In the genomic region with DNA sequence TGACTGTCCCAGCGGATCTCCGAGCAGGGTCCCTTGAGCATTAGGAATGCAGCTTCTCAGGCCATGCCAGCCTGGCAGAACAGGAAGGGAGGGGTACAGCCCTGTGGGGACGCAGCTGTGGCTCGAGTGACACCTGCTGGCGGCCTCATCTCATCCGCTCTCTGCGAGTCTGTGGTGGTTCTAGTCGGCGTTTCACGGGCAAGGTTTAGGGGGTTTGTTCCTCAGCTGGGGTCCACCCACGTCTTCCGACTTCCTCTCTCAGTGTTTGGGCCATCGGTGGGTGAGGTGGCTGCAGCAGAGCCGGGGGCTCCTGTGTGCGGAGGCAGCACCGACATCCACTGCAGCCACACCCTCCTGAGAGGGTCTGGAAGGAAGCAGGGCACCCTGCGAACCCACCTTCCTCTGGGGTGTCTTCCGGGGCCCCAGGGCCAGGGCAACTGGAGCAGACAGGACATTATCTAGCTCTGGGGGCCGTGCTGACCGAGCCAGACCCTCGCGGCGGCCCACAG, we compare ENCODE assay signal across 8 cellular contexts. TPM values are rescaled to one million over a fixed set of nuclear protein-coding genes. Genes with fewer than 3 reads are reported as not detected.
A peak's percentile ranks its signal among the peaks of the same experiment; 100 is the strongest.
DNase-seq lines count a peak whose midpoint lies in the region; ATAC-seq and TF ChIP-seq lines count a peak whose summit lies in the region.

No MANE protein-coding gene starts in this region.

- CTCF ChIA-PET in CD4-positive, alpha-beta memory T cell (lab: Charles Lee; ENCODE audit: partially characterized antibody) = interaction anchor here (0.7 to 3.4 kb wide), 33 partner anchors 9 to 1072 kb away, joined by 3 to 27 read pairs (median 5); partner anchors contain the start of gene KLHDC4
- CTCF ChIA-PET in Panc1 (lab: Charles Lee) = interaction anchor here (0.6 to 2.7 kb wide), 11 partner anchors 11 to 242 kb away, joined by 3 to 30 read pairs (median 4); no protein-coding TSS in a partner anchor

- ATAC-seq in Panc1 (peak; percentile 90), HG03460 (IDR thresholded peaks at IDR 0.05; ENCODE audit: unreplicated experiment) (no peak)

- DNase-seq in CD4-positive, alpha-beta memory T cell = peak; percentile 53 to 73 (median 66)
- peak; percentile 5 for DNase-seq in HFFc6
- DNase-seq in Panc1 (ENCODE audit: low read depth, low spot score) = peak; percentile 20
- DNase-seq in activated T-cell treated with anti-CD3 and anti-CD28 coated beads, Interleukin-2, amount 50 U/mL, for 24 hours = peak; percentile 84
- peak; percentile 5 for DNase-seq in esophagus squamous epithelium (lab: John Stamatoyannopoulos, UW)
- peak; percentile 57 for DNase-seq in nephron progenitor cell

- H3K9me3 ChIP-seq in CD4-positive, alpha-beta memory T cell (ENCODE audit: control insufficient read depth in 1 of 2, low read length in 2 of 2) = no peaks in the 10 kb centered on the region
- H3K9me3 ChIP-seq in Panc1 (ENCODE audit: control insufficient read depth, insufficient read depth, low read depth, low read length) = no peaks in the 10 kb centered on the region
- peaks cover 0 to 10% (median 5%) of the 10 kb centered on the region in 3 donors for H3K9me3 ChIP-seq in esophagus squamous epithelium

- intact Hi-C loops in CD4-positive, alpha-beta memory T cell (cut with micrococcal nuclease) = loop anchor here (1.0 to 5.0 kb wide), 3 partner anchors 134 to 241 kb away; partner anchors contain the start of gene ZCCHC14
- intact Hi-C loops in Panc1 (cut with micrococcal nuclease; ENCODE audit: unreplicated experiment) (loop anchor here (2.0 kb wide), 1 partner anchor 47 kb away; no protein-coding TSS in a partner anchor), esophagus squamous epithelium (cut with DNase I) (loop anchor here (10.0 kb wide), 2 partner anchors 211 to 321 kb away; partner anchors contain the start of gene C16orf95)

- in situ Hi-C loops in Panc1 (cut with HindIII; ENCODE audit: low pct_unique_long_range_greater_than_20kb, low sequenced_read_pairs) = no loop called here

- peak overlapping the region; percentile 20 for H3K27ac ChIP-seq in CD4-positive, alpha-beta memory T cell (ENCODE audit: low read depth, low read length)
- H3K27ac ChIP-seq in Panc1 (ENCODE audit: low read length) (0 out of 2 replicates have a peak overlapping the region, but pooled peaks have one; percentile 17), esophagus squamous epithelium (no peak overlapping the region)

- POLR2A ChIA-PET in CD4-positive, alpha-beta memory T cell (lab: Charles Lee; ENCODE audit: partially characterized antibody) = interaction anchor here (1.0 kb wide), 2 partner anchors 131 to 241 kb away, joined by 3 to 4 read pairs; no protein-coding TSS in a partner anchor
- POLR2A ChIA-PET in Panc1 (lab: Charles Lee) = no interaction called here

- H3K4me3 Mint-ChIP-seq in CD4-positive, alpha-beta memory T cell = peak overlapping the region; percentile 82 to 95 (median 88)
- H3K4me3 Mint-ChIP-seq in HFFc6 = no peak overlapping the region
- peak overlapping the region; percentile 73 for H3K4me3 Mint-ChIP-seq in activated T-cell treated with anti-CD3 and anti-CD28 coated beads, Interleukin-2, amount 50 U/mL, for 24 hours
- H3K4me3 Mint-ChIP-seq in nephron progenitor cell = peak overlapping the region; percentile 19
- peak overlapping the region; percentile 77 for H3K4me3 Mint-ChIP-seq in stimulated activated naive CD8-positive, alpha-beta T cell treated with anti-CD3 and anti-CD28 coated beads, Interleukin-15, Interleukin-2, amounts not matched to agents 100 ng/mL and 50 ng/mL, for 24 hours

- H3K4me3 ChIP-seq in CD4-positive, alpha-beta memory T cell (ENCODE audit: low read length in 2 of 2) = peak overlapping the region; percentile 11 to 59
- peak overlapping the region; percentile 34 to 55 for H3K4me3 ChIP-seq in Panc1 (ENCODE audit: low read depth in 2 of 2, low read length in 2 of 2)
- peak overlapping the region in 3 of 4 donors; percentile 9 to 53 (median 13) for H3K4me3 ChIP-seq in esophagus squamous epithelium

- WGBS in esophagus squamous epithelium, 2 donors = 6 to 11% methylated on average over 6 to 13 of the region's 23 CpGs

- no TSS peak for BruUV-seq in Panc1 (replicated peaks; lab: Mats Ljungman, UMichigan)

- peaks cover 6 to 7% of the 10 kb centered on the region in 2 donors for H3K27me3 Mint-ChIP-seq in CD4-positive, alpha-beta memory T cell
- H3K27me3 Mint-ChIP-seq in HFFc6 (ENCODE audit: insufficient read depth) = peaks cover 54% of the 10 kb centered on the region
- H3K27me3 Mint-ChIP-seq in activated T-cell treated with anti-CD3 and anti-CD28 coated beads, Interleukin-2, amount 50 U/mL, for 24 hours = no peaks in the 10 kb centered on the region
- H3K27me3 Mint-ChIP-seq in nephron progenitor cell (ENCODE audit: low read depth, poor library complexity) = peaks cover 65% of the 10 kb centered on the region
- peaks cover 14% of the 10 kb centered on the region for H3K27me3 Mint-ChIP-seq in stimulated activated naive CD8-positive, alpha-beta T cell treated with anti-CD3 and anti-CD28 coated beads, Interleukin-15, Interleukin-2, amounts not matched to agents 100 ng/mL and 50 ng/mL, for 24 hours

- no peak for TF ChIP-seq POLR2A in esophagus squamous epithelium (IDR thresholded peaks at IDR 0.05)

- no peaks in the 10 kb centered on the region for H3K36me3 ChIP-seq in CD4-positive, alpha-beta memory T cell (ENCODE audit: insufficient read depth, low read length)
- H3K36me3 ChIP-seq in Panc1 (ENCODE audit: control insufficient read depth, insufficient read depth, low read length) = no peaks in the 10 kb centered on the region
- H3K36me3 ChIP-seq in esophagus squamous epithelium = no peaks in the 10 kb centered on the region

- H3K36me3 Mint-ChIP-seq in CD4-positive, alpha-beta memory T cell = no peaks in the 10 kb centered on the region
- peaks cover 15% of the 10 kb centered on the region for H3K36me3 Mint-ChIP-seq in HFFc6 (ENCODE audit: low read depth)
- no peaks in the 10 kb centered on the region for H3K36me3 Mint-ChIP-seq in activated T-cell treated with anti-CD3 and anti-CD28 coated beads, Interleukin-2, amount 50 U/mL, for 24 hours (ENCODE audit: low read depth)
- peaks cover 16% of the 10 kb centered on the region for H3K36me3 Mint-ChIP-seq in nephron progenitor cell (ENCODE audit: low read depth)
- no peaks in the 10 kb centered on the region for H3K36me3 Mint-ChIP-seq in stimulated activated naive CD8-positive, alpha-beta T cell treated with anti-CD3 and anti-CD28 coated beads, Interleukin-15, Interleukin-2, amounts not matched to agents 100 ng/mL and 50 ng/mL, for 24 hours (ENCODE audit: low read depth)

- H3K27me3 ChIP-seq in CD4-positive, alpha-beta memory T cell (ENCODE audit: insufficient read depth, low read length) = no peaks in the 10 kb centered on the region
- H3K27me3 ChIP-seq in Panc1 (ENCODE audit: control insufficient read depth, insufficient read depth, low read length) = 0 out of 2 replicates have a peak, but pooled peaks cover 3% of the 10 kb centered on the region
- H3K27me3 ChIP-seq in esophagus squamous epithelium = peaks cover 0 to 58% (median 0%) of the 10 kb centered on the region in 4 donors

- peaks cover 4 to 21% (median 11%) of the 10 kb centered on the region in 4 donors for H3K4me1 Mint-ChIP-seq in CD4-positive, alpha-beta memory T cell
- H3K4me1 Mint-ChIP-seq in HFFc6 (ENCODE audit: low read depth) (peaks cover 11% of the 10 kb centered on the region; the same call in 1 of the 2 replicates), nephron progenitor cell (no peaks in the 10 kb centered on the region)
- H3K4me1 Mint-ChIP-seq in activated T-cell treated with anti-CD3 and anti-CD28 coated beads, Interleukin-2, amount 50 U/mL, for 24 hours (ENCODE audit: low read depth) = peaks cover 17% of the 10 kb centered on the region
- H3K4me1 Mint-ChIP-seq in stimulated activated naive CD8-positive, alpha-beta T cell treated with anti-CD3 and anti-CD28 coated beads, Interleukin-15, Interleukin-2, amounts not matched to agents 100 ng/mL and 50 ng/mL, for 24 hours (ENCODE audit: low read depth) = peaks cover 13% of the 10 kb centered on the region

- H3K9me3 Mint-ChIP-seq in CD4-positive, alpha-beta memory T cell = peaks cover 2 to 17% (median 12%) of the 10 kb centered on the region in 8 donors
- peaks cover 14% of the 10 kb centered on the region for H3K9me3 Mint-ChIP-seq in HFFc6
- peaks cover 4% of the 10 kb centered on the region for H3K9me3 Mint-ChIP-seq in activated T-cell treated with anti-CD3 and anti-CD28 coated beads, Interleukin-2, amount 50 U/mL, for 24 hours
- H3K9me3 Mint-ChIP-seq in nephron progenitor cell = peaks cover 19% of the 10 kb centered on the region
- peaks cover 7% of the 10 kb centered on the region for H3K9me3 Mint-ChIP-seq in stimulated activated naive CD8-positive, alpha-beta T cell treated with anti-CD3 and anti-CD28 coated beads, Interleukin-15, Interleukin-2, amounts not matched to agents 100 ng/mL and 50 ng/mL, for 24 hours

- peak overlapping the region in 6 of 7 donors; percentile 27 to 96 (median 82) for H3K27ac Mint-ChIP-seq in CD4-positive, alpha-beta memory T cell
- H3K27ac Mint-ChIP-seq in HFFc6 = no peak overlapping the region
- H3K27ac Mint-ChIP-seq in activated T-cell treated with anti-CD3 and anti-CD28 coated beads, Interleukin-2, amount 50 U/mL, for 24 hours = peak overlapping the region; percentile 66
- H3K27ac Mint-ChIP-seq in nephron progenitor cell = no peak overlapping the region
- H3K27ac Mint-ChIP-seq in stimulated activated naive CD8-positive, alpha-beta T cell treated with anti-CD3 and anti-CD28 coated beads, Interleukin-15, Interleukin-2, amounts not matched to agents 100 ng/mL and 50 ng/mL, for 24 hours = no peak overlapping the region

- H3K4me1 ChIP-seq in CD4-positive, alpha-beta memory T cell (ENCODE audit: insufficient read depth, low read length) = peaks cover 20% of the 10 kb centered on the region
- H3K4me1 ChIP-seq in Panc1 (ENCODE audit: control insufficient read depth, insufficient read depth, low read length) (peaks cover 4% of the 10 kb centered on the region), esophagus squamous epithelium (peaks cover 10 to 17% (median 13%) of the 10 kb centered on the region in 3 donors)

- TF ChIP-seq CTCF in HFFc6 (IDR thresholded peaks at IDR 0.05) (peak; percentile 77), Panc1 (IDR thresholded peaks at IDR 0.05) (peak; percentile 87), esophagus squamous epithelium (IDR thresholded peaks at IDR 0.05) (peak; percentile 37 to 68 (median 44)), nephron progenitor cell (IDR thresholded peaks at IDR 0.05) (peak; percentile 57)

RNA-seq across cellular contexts. Expression of gene JPH3, which starts 33.3 kb away (rescaled TPM):
- under 1 TPM in 1 of 2 experiments, not detected in 1; 0.09 TPM for total RNA-seq in CD4-positive, alpha-beta memory T cell
- not detected for polyA plus RNA-seq in CD4-positive, alpha-beta memory T cell
- not detected for total RNA-seq in HFFc6 (2021; fragmentation: NEBNext Ultra II Directional; extraction: Animal tissue kit (Norgen Biotek cat#: 25700))
- total RNA-seq in Panc1 (2021; ENCODE audit: unreplicated experiment) (1.2 TPM), esophagus squamous epithelium (under 1 TPM in 3 of 4 donors, not detected in 1; 0.29 to 0.76 (median 0.45) TPM)
- 4.8 TPM for polyA plus RNA-seq in Panc1 (2012; ENCODE audit: insufficient read length)

Comparison
In these comparisons a context has a peak if more than half of its experiments do, and no peak if none do; other contexts are left out.
1. DNase-seq: peak in every context shown above with its lines; median percentile 84 in activated T-cell treated with anti-CD3 and anti-CD28 coated beads, Interleukin-2, amount 50 U/mL, for 24 hours; 66 in CD4-positive, alpha-beta memory T cell; 57 in nephron progenitor cell; 20 in Panc1; 5 in HFFc6; 5 in esophagus squamous epithelium.
2. H3K27ac ChIP-seq: peak in CD4-positive, alpha-beta memory T cell (single experiment) and Panc1 (single experiment); none in esophagus squamous epithelium (0 of 4).
3. H3K27ac Mint-ChIP-seq: peak in CD4-positive, alpha-beta memory T cell (6 of 7) and activated T-cell treated with anti-CD3 and anti-CD28 coated beads, Interleukin-2, amount 50 U/mL, for 24 hours (single experiment); none in HFFc6 (single experiment), nephron progenitor cell (single experiment) and stimulated activated naive CD8-positive, alpha-beta T cell treated with anti-CD3 and anti-CD28 coated beads, Interleukin-15, Interleukin-2, amounts not matched to agents 100 ng/mL and 50 ng/mL, for 24 hours (single experiment).
4. Peak in every context shown above with its lines, with median percentiles within 50 percentile points of each other: H3K4me3 ChIP-seq and CTCF ChIP-seq.